In the genomic region with DNA sequence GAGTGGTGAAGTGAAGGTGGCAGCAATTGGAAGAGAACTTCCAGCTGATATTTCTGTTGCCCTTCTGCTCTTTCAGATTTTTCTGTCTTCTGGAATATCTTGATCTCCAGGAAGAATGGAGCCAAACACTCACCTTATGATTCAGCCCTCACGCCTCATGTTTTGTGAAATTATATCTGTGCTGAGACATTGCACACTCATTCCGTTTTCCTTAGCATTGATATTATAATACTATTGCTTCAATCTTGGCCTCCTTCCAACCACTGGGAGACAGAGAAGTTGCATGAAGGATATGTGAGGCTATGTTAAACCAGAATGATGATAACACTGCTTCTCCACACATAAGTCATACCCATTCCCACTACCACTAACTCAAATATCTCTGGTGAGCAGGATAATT, we compare ENCODE assay signal across 1 cellular context.
A peak's percentile ranks its signal among the peaks of the same experiment; 100 is the strongest.
TF ChIP-seq lines count a peak whose summit lies in the region.

No MANE protein-coding gene starts in this region.

TF ChIP-seq in SK-N-SH, 30 proteins besides CTCF, POLR2A, EP300 and RAD21 (continued from another document):
- TF ChIP-seq, protein P1, sequence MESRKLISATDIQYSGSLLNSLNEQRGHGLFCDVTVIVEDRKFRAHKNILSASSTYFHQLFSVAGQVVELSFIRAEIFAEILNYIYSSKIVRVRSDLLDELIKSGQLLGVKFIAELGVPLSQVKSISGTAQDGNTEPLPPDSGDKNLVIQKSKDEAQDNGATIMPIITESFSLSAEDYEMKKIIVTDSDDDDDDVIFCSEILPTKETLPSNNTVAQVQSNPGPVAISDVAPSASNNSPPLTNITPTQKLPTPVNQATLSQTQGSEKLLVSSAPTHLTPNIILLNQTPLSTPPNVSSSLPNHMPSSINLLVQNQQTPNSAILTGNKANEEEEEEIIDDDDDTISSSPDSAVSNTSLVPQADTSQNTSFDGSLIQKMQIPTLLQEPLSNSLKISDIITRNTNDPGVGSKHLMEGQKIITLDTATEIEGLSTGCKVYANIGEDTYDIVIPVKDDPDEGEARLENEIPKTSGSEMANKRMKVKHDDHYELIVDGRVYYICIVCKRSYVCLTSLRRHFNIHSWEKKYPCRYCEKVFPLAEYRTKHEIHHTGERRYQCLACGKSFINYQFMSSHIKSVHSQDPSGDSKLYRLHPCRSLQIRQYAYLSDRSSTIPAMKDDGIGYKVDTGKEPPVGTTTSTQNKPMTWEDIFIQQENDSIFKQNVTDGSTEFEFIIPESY (IDR thresholded peaks at IDR 0.05; ENCODE audit: borderline replicate concordance, low read depth), result 0 out of 2 replicates have a peak, but pooled peaks have one; percentile 20
- TF ChIP-seq, protein P2, sequence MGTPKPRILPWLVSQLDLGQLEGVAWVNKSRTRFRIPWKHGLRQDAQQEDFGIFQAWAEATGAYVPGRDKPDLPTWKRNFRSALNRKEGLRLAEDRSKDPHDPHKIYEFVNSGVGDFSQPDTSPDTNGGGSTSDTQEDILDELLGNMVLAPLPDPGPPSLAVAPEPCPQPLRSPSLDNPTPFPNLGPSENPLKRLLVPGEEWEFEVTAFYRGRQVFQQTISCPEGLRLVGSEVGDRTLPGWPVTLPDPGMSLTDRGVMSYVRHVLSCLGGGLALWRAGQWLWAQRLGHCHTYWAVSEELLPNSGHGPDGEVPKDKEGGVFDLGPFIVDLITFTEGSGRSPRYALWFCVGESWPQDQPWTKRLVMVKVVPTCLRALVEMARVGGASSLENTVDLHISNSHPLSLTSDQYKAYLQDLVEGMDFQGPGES (IDR thresholded peaks at IDR 0.05; ENCODE audit: low read depth, low read length), result no peak
